ENCODE assay signal across 8 cellular contexts in the genomic region with DNA sequence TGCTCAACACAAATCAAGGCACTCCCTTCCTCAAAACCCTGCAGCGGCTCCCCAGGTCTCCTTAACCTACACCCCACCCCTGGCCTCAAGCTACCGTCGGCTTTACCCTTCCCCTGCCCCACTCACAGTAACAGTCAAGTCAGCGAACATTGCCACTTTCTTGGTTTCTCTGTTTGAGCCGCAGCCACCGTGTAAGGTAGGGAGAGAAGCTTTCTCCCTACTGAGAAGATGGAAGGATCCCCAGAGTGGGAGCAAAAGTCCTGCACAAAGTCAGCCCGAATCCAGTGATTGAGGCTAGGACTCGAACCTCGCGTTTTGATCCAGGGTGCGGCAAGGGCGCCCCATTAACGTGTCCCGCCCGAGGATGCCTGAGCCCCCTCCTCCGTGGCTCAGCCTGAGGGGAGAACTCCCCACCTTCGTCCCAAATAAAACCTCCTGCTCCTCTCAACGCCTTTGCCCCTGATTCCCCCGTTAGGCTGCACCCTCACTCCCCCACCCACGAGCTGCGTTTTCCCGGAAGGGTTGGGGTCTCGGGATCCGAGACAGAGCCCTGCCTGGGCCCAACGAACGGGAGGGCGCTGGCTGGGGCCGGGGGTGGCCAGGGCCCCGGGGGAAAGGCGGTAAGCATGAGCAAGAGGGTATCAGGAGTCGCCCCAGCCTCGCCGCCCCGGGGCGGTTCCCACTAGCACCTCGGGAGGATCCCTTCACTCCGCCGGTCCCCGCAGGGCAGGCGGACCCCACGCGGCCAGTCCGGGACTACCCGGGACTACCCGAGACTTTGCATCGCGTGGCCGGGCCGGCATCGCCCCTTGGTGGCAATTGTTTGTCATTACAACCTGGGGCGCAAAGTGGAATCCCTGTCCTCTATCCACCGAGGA. TPM values are rescaled to one million over a fixed set of nuclear protein-coding genes. Genes with fewer than 3 reads are reported as not detected.
DNase-seq lines count a peak whose midpoint lies in the region; ATAC-seq, FAIRE-seq and TF ChIP-seq lines count a peak whose summit lies in the region.

No MANE protein-coding gene starts in this region.

- CTCF ChIA-PET in endothelial cell of umbilical vein (lab: Charles Lee) = interaction anchor here (0.7 to 12.7 kb wide), 15 partner anchors 9 to 140 kb away, joined by 3 to 182 read pairs (median 5); partner anchors contain the start of genes NAGS and PPY

- POLR2A ChIA-PET in endothelial cell of umbilical vein (lab: Charles Lee) = no interaction called here

- no peak for ATAC-seq in HG03469 (IDR thresholded peaks at IDR 0.05; ENCODE audit: unreplicated experiment)

- H3K4me3 ChIP-seq in endothelial cell of umbilical vein (replicated peaks in 1 of 3; ENCODE audit: insufficient read depth in 1 of 3, low read depth in 1 of 3, low read length in 3 of 3) = peak overlapping the region in 2 of 3 experiments; percentile 1 to 38

- no peak overlapping the region for H3K27ac ChIP-seq in endothelial cell of umbilical vein (ENCODE audit: insufficient read depth, low read depth, low read length)

- TF ChIP-seq CTCF in endothelial cell of umbilical vein (IDR thresholded peaks at IDR 0.05; ENCODE audit: extremely low read depth in 1 of 2, insufficient read depth in 1 of 2, low read depth in 1 of 2, low read length in 2 of 2) = peak; percentile 80 to 89

- H3K4me2 ChIP-seq in endothelial cell of umbilical vein (ENCODE audit: insufficient read depth, low read length) = peak overlapping the region; percentile 75

- H2AFZ ChIP-seq in endothelial cell of umbilical vein (ENCODE audit: low read depth, low read length) = peak overlapping the region; percentile 26

- H4K20me1 ChIP-seq in endothelial cell of umbilical vein (replicated peaks; ENCODE audit: control insufficient read depth, extremely low read depth, insufficient read depth, low read length) = no peaks in the 10 kb centered on the region

- intact Hi-C loops in endothelial cell of umbilical vein (cut with micrococcal nuclease) = loop anchor here (1.0 kb wide), 2 partner anchors 50 to 116 kb away; no protein-coding TSS in a partner anchor

- no peak for TF ChIP-seq POLR2A in endothelial cell of umbilical vein (IDR thresholded peaks at IDR 0.05; ENCODE audit: low read depth, low read length)

- no peak overlapping the region for H3K9ac ChIP-seq in endothelial cell of umbilical vein (replicated peaks; ENCODE audit: extremely low read depth, insufficient read depth, low read length)

- no peaks in the 10 kb centered on the region for H3K9me1 ChIP-seq in endothelial cell of umbilical vein (replicated peaks; ENCODE audit: control insufficient read depth, extremely low read depth, insufficient read depth, low read length)

- peaks cover 0 to 3% of the 10 kb centered on the region in 2 experiments for H3K27me3 ChIP-seq in endothelial cell of umbilical vein (ENCODE audit: control insufficient read depth in 2 of 2, insufficient read depth in 2 of 2, low read length in 2 of 2)

- H3K4me1 ChIP-seq in endothelial cell of umbilical vein (ENCODE audit: control insufficient read depth, extremely low read depth, insufficient read depth, low read length) = peaks cover 5% of the 10 kb centered on the region

- no TSS peak for BruUV-seq in endothelial cell of umbilical vein (replicated peaks; lab: Mats Ljungman, UMichigan)

- no peaks in the 10 kb centered on the region for H3K79me2 ChIP-seq in endothelial cell of umbilical vein (ENCODE audit: control insufficient read depth, insufficient read depth, low read length)

- H3K36me3 ChIP-seq in endothelial cell of umbilical vein (ENCODE audit: control insufficient read depth in 2 of 2, extremely low read depth in 1 of 2, insufficient read depth in 2 of 2, low read length in 2 of 2) = no peaks in the 10 kb centered on the region

- DNase-seq in SIG-M5 treated with dmso at 0.1 percent for 504 hours (lab: John Stamatoyannopoulos, UW; ENCODE audit: unreplicated experiment) (peak; percentile 32), SIG-M5 (lab: John Stamatoyannopoulos, UW) (no peak), NCI-H526 (lab: John Stamatoyannopoulos, UW) (peak; percentile 41 to 87), endothelial cell of umbilical vein (ENCODE audit: low read depth, low spot score) (peak; percentile 57), mesenteric fat pad (ENCODE audit: low spot score) (peak; percentile 94)
- peak; percentile 63 for DNase-seq in activated CD8-positive, alpha-beta memory T cell treated with anti-CD3 and anti-CD28 coated beads, Interleukin-2, amount 50 U/mL, for 4 hours
- DNase-seq in stimulated activated CD8-positive, alpha-beta memory T cell treated with anti-CD3 and anti-CD28 coated beads, Interleukin-4, amount 100 ng/mL, for 24 hours (ENCODE audit: low read depth) = peak; percentile 42

- dilution Hi-C loops in endothelial cell of umbilical vein (cut with MboI; ENCODE audit: extremely low pct_ligation_motif_present, low sequenced_read_pairs) = no loop called here

- peak; percentile 91 for FAIRE-seq in endothelial cell of umbilical vein (lab: Jason Lieb, UNC)

- no peaks in the 10 kb centered on the region for H3K9me3 ChIP-seq in endothelial cell of umbilical vein (replicated peaks; ENCODE audit: control insufficient read depth, insufficient read depth, low read length)

TF ChIP-seq in endothelial cell of umbilical vein, 7 proteins besides CTCF, POLR2A, EP300 and RAD21:
- TF ChIP-seq MYC (IDR thresholded peaks at IDR 0.05; ENCODE audit: low read depth, low read length) (peak; percentile 16), FOS (IDR thresholded peaks at IDR 0.05; ENCODE audit: borderline replicate concordance, insufficient read depth, low read length) (no peak)

RNA-seq across cellular contexts. Expression of gene NAGS, which starts 9.9 kb away (rescaled TPM):
- total RNA-seq in endothelial cell of umbilical vein = 5.8 and 6.1 TPM in 2 replicates
- polyA plus RNA-seq in endothelial cell of umbilical vein = 3.3 and 3.7 TPM in 2 replicates
- polyA plus RNA-seq in endothelial cell of umbilical vein (2011; cell fraction: cytosol; rRNA removed) = 2.1 and 2.4 TPM in 2 replicates
- 1.8 and 1.9 TPM in 2 replicates for polyA plus RNA-seq in endothelial cell of umbilical vein (2011; cell fraction: nucleus; rRNA removed)
- polyA plus RNA-seq in endothelial cell of umbilical vein (2012) = 1.3 and 1.7 TPM in 2 replicates
- polyA minus RNA-seq in endothelial cell of umbilical vein = 1.3 and 1.8 TPM in 2 replicates
- polyA minus RNA-seq in endothelial cell of umbilical vein (2011; cell fraction: cytosol; rRNA and poly(A)+ RNA removed) = 0.92 TPM
- polyA minus RNA-seq in endothelial cell of umbilical vein (2011; cell fraction: nucleus; rRNA and poly(A)+ RNA removed) = 0.96 and 1.9 TPM in 2 replicates
- 0.80 TPM for total RNA-seq in mesenteric fat pad

RNA-seq across cellular contexts. Expression of gene TMEM101, which starts 20.3 kb away (rescaled TPM):
- total RNA-seq in endothelial cell of umbilical vein (29.4 and 30.4 TPM in 2 replicates), mesenteric fat pad (15.4 TPM)
- polyA plus RNA-seq in endothelial cell of umbilical vein = 60.2 and 61.6 TPM in 2 replicates
- polyA plus RNA-seq in endothelial cell of umbilical vein (2011; cell fraction: cytosol; rRNA removed) = 38.8 and 43.5 TPM in 2 replicates
- 17.7 and 18.3 TPM in 2 replicates for polyA plus RNA-seq in endothelial cell of umbilical vein (2011; cell fraction: nucleus; rRNA removed)
- 25.0 and 34.0 TPM in 2 replicates for polyA plus RNA-seq in endothelial cell of umbilical vein (2012)
- polyA minus RNA-seq in endothelial cell of umbilical vein = 41.6 and 43.0 TPM in 2 replicates
- 20.9 TPM for polyA minus RNA-seq in endothelial cell of umbilical vein (2011; cell fraction: cytosol; rRNA and poly(A)+ RNA removed)
- 7.6 and 10.1 TPM in 2 replicates for polyA minus RNA-seq in endothelial cell of umbilical vein (2011; cell fraction: nucleus; rRNA and poly(A)+ RNA removed)

RNA-seq across cellular contexts. Expression of gene PYY, which starts 40.8 kb away (rescaled TPM):
- total RNA-seq in endothelial cell of umbilical vein (not detected in 2 replicates), mesenteric fat pad (not detected)
- 0.14 TPM in 1 of 2 replicates, not detected in the other for polyA plus RNA-seq in endothelial cell of umbilical vein
- not detected in 2 replicates for polyA plus RNA-seq in endothelial cell of umbilical vein (2011; cell fraction: cytosol; rRNA removed)
- not detected in 2 replicates for polyA plus RNA-seq in endothelial cell of umbilical vein (2011; cell fraction: nucleus; rRNA removed)
- not detected in 2 replicates for polyA plus RNA-seq in endothelial cell of umbilical vein (2012)
- not detected in 2 replicates for polyA minus RNA-seq in endothelial cell of umbilical vein
- not detected for polyA minus RNA-seq in endothelial cell of umbilical vein (2011; cell fraction: cytosol; rRNA and poly(A)+ RNA removed)
- polyA minus RNA-seq in endothelial cell of umbilical vein (2011; cell fraction: nucleus; rRNA and poly(A)+ RNA removed) = not detected in 2 replicates

RNA-seq across cellular contexts. Expression of gene PPY, which starts 52.2 kb away (rescaled TPM):
- total RNA-seq in endothelial cell of umbilical vein = not detected in 2 replicates
- not detected in 2 replicates for polyA plus RNA-seq in endothelial cell of umbilical vein
- polyA plus RNA-seq in endothelial cell of umbilical vein (2011; cell fraction: cytosol; rRNA removed) = not detected in 2 replicates
- not detected in 2 replicates for polyA plus RNA-seq in endothelial cell of umbilical vein (2011; cell fraction: nucleus; rRNA removed)
- polyA plus RNA-seq in endothelial cell of umbilical vein (2012) = not detected in 2 replicates
- polyA minus RNA-seq in endothelial cell of umbilical vein = not detected in 2 replicates
- polyA minus RNA-seq in endothelial cell of umbilical vein (2011; cell fraction: cytosol; rRNA and poly(A)+ RNA removed) = not detected
- not detected in 2 replicates for polyA minus RNA-seq in endothelial cell of umbilical vein (2011; cell fraction: nucleus; rRNA and poly(A)+ RNA removed)
- not detected for total RNA-seq in mesenteric fat pad
